21 cellular contexts compared by ENCODE assay signal in genomic region chr6:121600389-121601233, GRCh38.
"Had no signal": no experiment of that assay in that cellular context is flagged by ENCODE, and none has a peak within 500 bp of the region (broad histone marks: within the 10 kb centered on the region; RNA-seq: fewer than 3 reads in every experiment).

No MANE protein-coding gene starts in this region.

- H3K4me3 ChIP-seq: MG63 had no signal

- ATAC-seq: activated CD4-positive, CD25-positive, alpha-beta regulatory T cell treated with anti-CD3 and anti-CD28 coated beads, Interleukin-2, amount 50 U/mL, for 24 hours; activated CD8-positive, alpha-beta T cell treated with anti-CD3 and anti-CD28 coated beads for 36 hours; activated naive CD4-positive, alpha-beta T cell treated with anti-CD3 and anti-CD28 coated beads, Interleukin-2, amount 50 U/mL, for 72 hours; Panc1; Right ventricle myocardium inferior had no signal

- DNase-seq: activated CD4-positive, alpha-beta T cell treated with anti-CD3 and anti-CD28 coated beads for 4 hours; activated CD8-positive, alpha-beta memory T cell treated with anti-CD3 and anti-CD28 coated beads, Interleukin-2, amount 50 U/mL, for 48 hours; activated CD8-positive, alpha-beta T cell treated with anti-CD3 and anti-CD28 coated beads for 36 hours; activated naive CD4-positive, alpha-beta T cell; activated T-cell treated with anti-CD3 and anti-CD28 coated beads, Interleukin-2, amount 50 U/mL, for 1 hour; amygdala; MG63; MV-4-11; NCI-H1092 treated with DMSO at 0.1 percent for 48 hours; NCI-H1417 treated with DMSO at 0.1 percent for 48 hours; NCI-H1694; NCI-H2081; NCI-H2227 treated with DMSO at 0.1 percent for 48 hours; NCI-H446 treated with DMSO at 0.1 percent for 48 hours; NCI-H524 treated with DMSO at 0.1 percent for 48 hours; NCI-H748 treated with DMSO at 0.1 percent for 48 hours; RPMI8226 had no signal

- H3K9me3 ChIP-seq: MG63 had no signal

- H3K36me3 ChIP-seq: MG63 had no signal

- H3K27me3 ChIP-seq: MG63 had no signal
